In the genomic region with DNA sequence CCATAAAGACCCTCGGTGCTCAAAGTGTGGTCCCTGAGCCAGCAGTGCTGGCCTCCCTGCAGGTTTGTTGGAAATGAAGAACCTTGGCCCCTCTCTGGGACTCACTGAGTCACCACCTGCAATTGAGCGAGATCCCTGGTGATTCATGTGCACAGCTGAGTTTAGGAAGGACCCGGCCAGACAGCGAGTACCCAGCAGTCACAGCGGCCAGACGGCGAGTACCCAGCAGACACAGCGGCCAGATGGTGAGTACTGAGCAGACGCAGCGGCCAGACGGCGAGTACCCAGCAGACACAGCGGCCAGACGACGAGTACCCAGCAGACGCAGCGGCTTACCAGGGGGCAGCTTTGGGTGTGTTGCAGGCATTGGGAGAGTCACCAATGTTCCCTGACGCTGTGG, we compare ENCODE assay signal across 28 cellular contexts.
DNase-seq lines count a peak whose midpoint lies in the region; ATAC-seq, FAIRE-seq and TF ChIP-seq lines count a peak whose summit lies in the region.
"Had no signal": no experiment of that assay in that cellular context is flagged by ENCODE, and none has a peak within 500 bp of the region (broad histone marks: within the 10 kb centered on the region; RNA-seq: fewer than 3 reads in every experiment).

No MANE protein-coding gene starts in this region.

- H4K8ac ChIP-seq in H1 (ENCODE audit: extremely low read depth, insufficient read depth, low read length), result no peak overlapping the region

- no peak overlapping the region for H2BK5ac ChIP-seq in H1 (ENCODE audit: low read depth, low read length)

- no peak overlapping the region for H3K4me3 ChIP-seq in H1 (ENCODE audit: extremely low read depth in 1 of 4, insufficient read depth in 2 of 4, low read depth in 3 of 4, low read length in 4 of 4)
- H3K4me3 ChIP-seq in thoracic aorta, result no peak overlapping the region
- no peak overlapping the region for H3K4me3 ChIP-seq in foreskin fibroblast (ENCODE audit: low read depth in 1 of 2, low read length in 2 of 2)
- no peak overlapping the region for H3K4me3 ChIP-seq in suprapubic skin
- H3K4me3 ChIP-seq in upper lobe of right lung, result no peak overlapping the region
- H3K4me3 ChIP-seq: gastroesophageal sphincter, ovary had no signal

- CTCF ChIA-PET in H1 (lab: Charles Lee; ENCODE audit: partially characterized antibody), result no interaction called here

- no peak overlapping the region for H4K91ac ChIP-seq in H1 (replicated peaks; ENCODE audit: insufficient read length, low read length)

- no peak overlapping the region for H3K4ac ChIP-seq in H1 (replicated peaks; ENCODE audit: insufficient read length, low read depth, low read length)

- FAIRE-seq in H1 (lab: Jason Lieb, UNC), result no peak
- FAIRE-seq: bronchial epithelial cell, G401.6, islet of Langerhans, TTC549 had no signal

- H2BK120ac ChIP-seq in H1 (replicated peaks; ENCODE audit: low read depth, low read length), result no peak overlapping the region

- intact Hi-C loops in upper lobe of right lung (cut with DNase I), result no loop called here

- no peak overlapping the region for H3K18ac ChIP-seq in H1 (ENCODE audit: extremely low read depth, low read length)

- H3K27ac ChIP-seq in H1 (ENCODE audit: low read depth, low read length) (no peak overlapping the region), thoracic aorta (peak overlapping the region; percentile 97 to 100), suprapubic skin (no peak overlapping the region), upper lobe of right lung (no peak overlapping the region)
- H3K27ac ChIP-seq: gastroesophageal sphincter, KMS-11, ovary had no signal

- no peak for TF ChIP-seq EP300 in H1 (IDR thresholded peaks at IDR 0.05; ENCODE audit: borderline replicate concordance in 1 of 2, low read depth in 2 of 2, low read length in 2 of 2)
- TF ChIP-seq EP300 in suprapubic skin (IDR thresholded peaks at IDR 0.05), result no peak

- no peak overlapping the region for H3K4me2 ChIP-seq in H1 (ENCODE audit: insufficient read depth in 1 of 2, low read depth in 2 of 2, low read length in 2 of 2)
- H3K4me2 ChIP-seq: KMS-11 had no signal

- TF ChIP-seq CTCF in H1 (IDR thresholded peaks at IDR 0.05; ENCODE audit: control extremely low read depth in 1 of 3, insufficient read depth in 1 of 3, low read depth in 1 of 3, low read length in 3 of 3) (no peak), thoracic aorta (IDR thresholded peaks at IDR 0.05) (no peak), foreskin fibroblast (IDR thresholded peaks at IDR 0.05; ENCODE audit: low read depth, low read length) (no peak), suprapubic skin (IDR thresholded peaks at IDR 0.05) (no peak), upper lobe of right lung (IDR thresholded peaks at IDR 0.05) (no peak)

- H2AFZ ChIP-seq in H1 (ENCODE audit: low read length), result no peak overlapping the region

- H3K14ac ChIP-seq in H1 (ENCODE audit: insufficient read length), result no peak overlapping the region

- ATAC-seq in thoracic aorta (ENCODE audit: insufficient number of reproducible peaks, low FRiP score, low read depth) (no peak), upper lobe of right lung (no peak)
- ATAC-seq: activated CD4-positive, CD25-positive, alpha-beta regulatory T cell treated with anti-CD3 and anti-CD28 coated beads, Interleukin-2, amount 50 U/mL, for 24 hours; activated CD8-positive, alpha-beta T cell treated with anti-CD3 and anti-CD28 coated beads for 36 hours; activated naive CD8-positive, alpha-beta T cell treated with anti-CD3 and anti-CD28 coated beads, Interleukin-2, amount 50 U/mL, for 24 hours; gastroesophageal sphincter; naive thymus-derived CD4-positive, alpha-beta T cell had no signal

- H3K79me2 ChIP-seq in H1 (ENCODE audit: control insufficient read depth in 1 of 2, insufficient read depth in 2 of 2, low read length in 2 of 2), result no peaks in the 10 kb centered on the region

- DNase-seq in M059J (ENCODE audit: low read depth) (peak; percentile 16), RKO (ENCODE audit: low spot score) (peak; percentile 30), H1 (ENCODE audit: low read depth in 1 of 2, low spot score in 2 of 2) (no peak), thoracic aorta (ENCODE audit: low spot score) (peak; percentile 60), foreskin fibroblast (no peak), suprapubic skin (ENCODE audit: low spot score in 2 of 2) (no peak), upper lobe of right lung (no peak)
- DNase-seq: activated CD8-positive, alpha-beta T cell treated with anti-CD3 and anti-CD28 coated beads for 36 hours; activated effector memory CD4-positive, alpha-beta T cell treated with Interleukin-2 at 50 U/mL for 16 hours; activated naive CD8-positive, alpha-beta T cell treated with anti-CD3 and anti-CD28 coated beads, Interleukin-2, amount 50 U/mL, for 24 hours; CD4-positive, alpha-beta T cell; DMS153; naive thymus-derived CD4-positive, alpha-beta T cell; NCI-H1092 treated with DMSO at 0.1 percent for 48 hours; NCI-H2029; NCI-H2227 treated with DMSO at 0.1 percent for 48 hours; NCI-H774; ovary; SIG-M5; stimulated activated CD4-positive, alpha-beta T cell treated with anti-CD3 and anti-CD28 coated beads, Interleukin-4, amount 100 ng/mL, for 4 hours; stimulated activated naive CD4-positive, alpha-beta T cell had no signal

- H3K36me3 ChIP-seq in H1 (ENCODE audit: control insufficient read depth in 2 of 4, insufficient read depth in 4 of 4, low read length in 3 of 4) (no peaks in the 10 kb centered on the region), thoracic aorta (no peaks in the 10 kb centered on the region), suprapubic skin (no peaks in the 10 kb centered on the region), upper lobe of right lung (no peaks in the 10 kb centered on the region)
- H3K36me3 ChIP-seq: gastroesophageal sphincter, ovary had no signal

- H2BK12ac ChIP-seq in H1 (ENCODE audit: low read depth, low read length), result no peak overlapping the region

- WGBS in H1 (ENCODE audit: extremely low coverage in 1 of 2, insufficient coverage in 1 of 2, insufficient read length in 1 of 2, insufficient replicate concordance in 2 of 2, low coverage in 1 of 2, low lambda C conversion rate in 2 of 2, missing lambda C conversion rate in 1 of 2), 2 experiments, result 93% methylated on average over 17 of the region's 18 CpGs; no CpG with 5 or more reads in 1 of the 2 experiments
- 93% methylated on average over 11 of the region's 18 CpGs for WGBS in suprapubic skin

- no peaks in the 10 kb centered on the region for H3K23me2 ChIP-seq in H1 (ENCODE audit: low read depth, low read length)

- H3K9me3 ChIP-seq in H1 (ENCODE audit: insufficient read depth in 2 of 2, low read depth in 1 of 2, low read length in 1 of 2) (peaks cover 13 to 27% of the 10 kb centered on the region in 2 experiments), thoracic aorta (no peaks in the 10 kb centered on the region), suprapubic skin (no peaks in the 10 kb centered on the region), upper lobe of right lung (no peaks in the 10 kb centered on the region)
- H3K9me3 ChIP-seq: ovary had no signal

- H3K27me3 ChIP-seq in H1 (replicated peaks in 1 of 4; ENCODE audit: control insufficient read depth in 3 of 4, extremely low read depth in 1 of 4, insufficient read depth in 3 of 4, low read length in 3 of 4) (no peaks in the 10 kb centered on the region), thoracic aorta (replicated peaks; ENCODE audit: insufficient read depth) (no peaks in the 10 kb centered on the region), suprapubic skin (peaks cover 8% of the 10 kb centered on the region), upper lobe of right lung (no peaks in the 10 kb centered on the region)
- H3K27me3 ChIP-seq: gastroesophageal sphincter, ovary had no signal

- H3K56ac ChIP-seq in H1 (replicated peaks; ENCODE audit: insufficient read length, low read depth, low read length), result no peak overlapping the region

- H4K20me1 ChIP-seq in H1 (replicated peaks in 1 of 2; ENCODE audit: control insufficient read depth in 1 of 2, insufficient read depth in 2 of 2, low read length in 2 of 2), result no peaks in the 10 kb centered on the region

- no peak for TF ChIP-seq POLR2A in H1 (IDR thresholded peaks at IDR 0.05; ENCODE audit: control extremely low read depth in 1 of 2, low read depth in 2 of 2, low read length in 2 of 2)
- no peak for TF ChIP-seq POLR2A in suprapubic skin (IDR thresholded peaks at IDR 0.05)

- H3K4me1 ChIP-seq in H1 (replicated peaks in 1 of 4; ENCODE audit: control insufficient read depth in 3 of 4, insufficient read depth in 4 of 4, low read length in 3 of 4) (no peaks in the 10 kb centered on the region), thoracic aorta (ENCODE audit: control insufficient read depth in 1 of 2, low read depth in 2 of 2) (peaks cover 62 to 96% of the 10 kb centered on the region in 2 donors), suprapubic skin (no peaks in the 10 kb centered on the region), upper lobe of right lung (peaks cover 3% of the 10 kb centered on the region)

- H3K9ac ChIP-seq in H1 (replicated peaks in 1 of 4; ENCODE audit: extremely low read depth in 1 of 4, low read depth in 3 of 4, low read length in 3 of 4), result no peak overlapping the region
- H3K9ac ChIP-seq: KMS-11 had no signal

- no peak overlapping the region for H2BK15ac ChIP-seq in H1 (ENCODE audit: low read length)

- no peak for TF ChIP-seq RAD21 in H1 (IDR thresholded peaks at IDR 0.05 in 1 of 2, conservative IDR thresholded peaks at IDR 0.05 in 1 of 2; ENCODE audit: low read depth in 2 of 2, low read length in 2 of 2)

- H4K5ac ChIP-seq in H1 (ENCODE audit: insufficient read length, low read depth, low read length), result no peak overlapping the region

- 0 out of 2 replicates have a peak overlapping the region, but pooled peaks have one; percentile 13 for H2AK5ac ChIP-seq in H1 (ENCODE audit: low read depth, low read length)

- no peak overlapping the region for H2BK20ac ChIP-seq in H1 (ENCODE audit: low read length)

- H3K79me1 ChIP-seq in H1 (ENCODE audit: low read depth, low read length), result no peaks in the 10 kb centered on the region

- POLR2A ChIA-PET in H1 (lab: Charles Lee; ENCODE audit: partially characterized antibody), result no interaction called here

- H3K23ac ChIP-seq in H1 (ENCODE audit: insufficient read length), result no peak overlapping the region

TF ChIP-seq in H1, 55 proteins besides CTCF, POLR2A, EP300 and RAD21 (continues in another document):
- TF ChIP-seq SRF (IDR thresholded peaks at IDR 0.05; ENCODE audit: low read depth, low read length) (no peak), SUZ12 (IDR thresholded peaks at IDR 0.05; ENCODE audit: low read length) (no peak), RBBP5 (IDR thresholded peaks at IDR 0.05; ENCODE audit: borderline replicate concordance, low read depth, low read length) (no peak), EGR1 (IDR thresholded peaks at IDR 0.05; ENCODE audit: borderline replicate concordance, low read depth, low read length) (no peak), KDM1A (IDR thresholded peaks at IDR 0.05; ENCODE audit: borderline replicate concordance, low read length) (no peak), POLR2AphosphoS5 (IDR thresholded peaks at IDR 0.05; ENCODE audit: low read depth, low read length) (no peak), ATF3 (IDR thresholded peaks at IDR 0.05; ENCODE audit: insufficient read depth, low read depth, low read length) (no peak), YY1 (IDR thresholded peaks at IDR 0.05; ENCODE audit: low read depth, low read length) (no peak)

Comparison
In these comparisons a context has a peak if more than half of its experiments do, and no peak if none do; other contexts are left out.
1. DNase-seq: peak in M059J (single experiment), RKO (single experiment) and thoracic aorta (single experiment); none in H1 (0 of 2), foreskin fibroblast (0 of 2), suprapubic skin (0 of 2) and upper lobe of right lung (single experiment).
2. H3K27ac ChIP-seq: peak in thoracic aorta (2 of 2); none in H1 (single experiment), suprapubic skin (single experiment) and upper lobe of right lung (single experiment).